ENCODE assay signal across 8 cellular contexts in the genomic region with DNA sequence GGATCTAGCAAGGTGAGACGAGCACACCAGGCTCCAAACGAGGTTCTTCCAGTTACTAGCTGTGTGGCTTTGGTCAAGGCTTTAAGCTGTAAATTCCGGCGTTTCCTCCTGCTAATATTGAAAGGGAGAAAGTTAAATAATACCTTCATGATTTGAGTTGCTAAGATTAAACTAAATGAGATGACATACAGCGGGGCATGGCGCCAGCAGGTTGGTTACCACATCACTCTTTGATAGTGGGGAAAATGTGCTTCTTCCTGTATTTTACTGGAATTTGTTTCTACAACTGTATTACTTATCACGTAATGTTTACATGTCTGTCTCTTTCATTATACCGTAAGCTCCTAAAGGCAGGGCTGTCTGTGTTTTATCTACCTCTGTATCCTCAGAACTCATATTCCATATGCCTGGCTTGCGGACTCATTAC. TPM values are rescaled to one million over a fixed set of nuclear protein-coding genes. Genes with fewer than 3 reads are reported as not detected.
DNase-seq lines count a peak whose midpoint lies in the region; ATAC-seq and TF ChIP-seq lines count a peak whose summit lies in the region.

No MANE protein-coding gene starts in this region.

- peaks cover 0 to 3% of the 10 kb centered on the region in 2 donors for H3K36me3 ChIP-seq in gastrocnemius medialis

- TF ChIP-seq CTCF in gastrocnemius medialis (IDR thresholded peaks at IDR 0.05 in 4 of 5, conservative IDR thresholded peaks at IDR 0.05 in 1 of 5): no peak
- TF ChIP-seq CTCF in GM13977 (IDR thresholded peaks at IDR 0.05; ENCODE audit: extremely low read depth, insufficient read depth, missing control alignments): no peak
- no peak for TF ChIP-seq CTCF in GM10266 (IDR thresholded peaks at IDR 0.05; ENCODE audit: control insufficient read depth, insufficient read depth, low read depth, missing control alignments)

- H3K4me3 ChIP-seq in gastrocnemius medialis: peak overlapping the region; percentile 74 to 98 (median 91)

- peak; percentile 14 to 23 for DNase-seq in activated CD4-positive, alpha-beta T cell treated with anti-CD3 and anti-CD28 coated beads, Interleukin-2, amount 50 U/mL, for 48 hours
- no peak for DNase-seq in activated CD4-positive, alpha-beta T cell treated with anti-CD3 and anti-CD28 coated beads for 1 hour
- peak; percentile 34 for DNase-seq in activated CD4-positive, alpha-beta memory T cell treated with anti-CD3 and anti-CD28 coated beads for 36 hours
- peak; percentile 59 for DNase-seq in left cardiac atrium
- no peak for DNase-seq in gastrocnemius medialis
- no peak for DNase-seq in GM13977 (ENCODE audit: low spot score)
- DNase-seq in GM10266 (ENCODE audit: extremely low spot score): no peak

- peaks cover 11 to 20% of the 10 kb centered on the region in 2 donors for H3K4me1 ChIP-seq in gastrocnemius medialis

- H3K27ac Mint-ChIP-seq in activated CD4-positive, alpha-beta memory T cell treated with anti-CD3 and anti-CD28 coated beads for 36 hours: peak overlapping the region; percentile 99

- peaks cover 32% of the 10 kb centered on the region for H3K36me3 Mint-ChIP-seq in activated CD4-positive, alpha-beta memory T cell treated with anti-CD3 and anti-CD28 coated beads for 36 hours

- no peaks in the 10 kb centered on the region for H3K9me3 Mint-ChIP-seq in activated CD4-positive, alpha-beta memory T cell treated with anti-CD3 and anti-CD28 coated beads for 36 hours

- peaks cover 45% of the 10 kb centered on the region for H3K4me1 Mint-ChIP-seq in activated CD4-positive, alpha-beta memory T cell treated with anti-CD3 and anti-CD28 coated beads for 36 hours (ENCODE audit: low read depth)

- POLR2A ChIA-PET in activated CD4-positive, alpha-beta memory T cell treated with anti-CD3 and anti-CD28 coated beads for 36 hours (lab: Charles Lee): interaction anchor here (1.1 to 4.4 kb wide), 4 partner anchors 8 to 112 kb away, joined by 3 to 21 read pairs (median 6); partner anchors contain the start of genes C6orf89 and MTCH1

- H3K9me3 ChIP-seq in gastrocnemius medialis: no peaks in the 10 kb centered on the region

- TF ChIP-seq POLR2A in gastrocnemius medialis (IDR thresholded peaks at IDR 0.05): no peak

- peak overlapping the region; percentile 98 for H3K4me3 Mint-ChIP-seq in activated CD4-positive, alpha-beta memory T cell treated with anti-CD3 and anti-CD28 coated beads for 36 hours

- CTCF ChIA-PET in activated CD4-positive, alpha-beta memory T cell treated with anti-CD3 and anti-CD28 coated beads for 36 hours (lab: Charles Lee): interaction anchor here (0.6 to 6.1 kb wide), 20 partner anchors 8 to 337 kb away, joined by 3 to 93 read pairs (median 4); partner anchors contain the start of genes C6orf89 and MTCH1

- peaks cover 2% of the 10 kb centered on the region for H3K27me3 Mint-ChIP-seq in activated CD4-positive, alpha-beta memory T cell treated with anti-CD3 and anti-CD28 coated beads for 36 hours

- ATAC-seq in left cardiac atrium (peak in 1 of 2 donors; percentile 35), gastrocnemius medialis (no peak), HG02763 (IDR thresholded peaks at IDR 0.05; ENCODE audit: unreplicated experiment) (no peak)

- no peaks in the 10 kb centered on the region for H3K27me3 ChIP-seq in gastrocnemius medialis

- intact Hi-C loops in activated CD4-positive, alpha-beta memory T cell treated with anti-CD3 and anti-CD28 coated beads for 36 hours (cut with micrococcal nuclease): loop anchor here (5.0 kb wide), 1 partner anchor 192 kb away; no protein-coding TSS in a partner anchor
- intact Hi-C loops in left cardiac atrium (cut with DNase I): no loop called here
- intact Hi-C loops in gastrocnemius medialis (cut with DNase I; ENCODE audit: low total_unique reads): loop anchor here (1.0 kb wide), 1 partner anchor 11 kb away; the partner anchor contains the start of gene C6orf89

- in situ Hi-C loops in gastrocnemius medialis (cut with MboI; ENCODE audit: low sequenced_read_pairs in 4 of 4) (loop anchor here in 1 of 4 donors (25.0 kb wide), 1 partner anchor 262 kb away; no protein-coding TSS in a partner anchor), GM13977 (cut with MboI; ENCODE audit: low pct_unique_long_range_greater_than_20kb, low sequenced_read_pairs, unreplicated experiment) (no loop called here)

- peak overlapping the region; percentile 81 to 93 (median 88) for H3K27ac ChIP-seq in gastrocnemius medialis

RNA-seq across cellular contexts. Expression of gene PPIL1, which starts 0.6 kb away (rescaled TPM):
- 10 to 100 TPM; 38.5 to 40.6 TPM for total RNA-seq in activated CD4-positive, alpha-beta memory T cell treated with anti-CD3 and anti-CD28 coated beads for 36 hours
- 10 to 100 TPM; 52.4 to 56.3 TPM for total RNA-seq in left cardiac atrium
- total RNA-seq in gastrocnemius medialis: 10 to 100 TPM in 3 of 4 donors, 1 to 10 TPM in 1; 5.4 to 18.7 (median 16.8) TPM

RNA-seq across cellular contexts. Expression of gene C6orf89, which starts 11.7 kb away (rescaled TPM):
- total RNA-seq in activated CD4-positive, alpha-beta memory T cell treated with anti-CD3 and anti-CD28 coated beads for 36 hours: 10 to 100 TPM; 29.2 to 29.8 TPM
- total RNA-seq in left cardiac atrium (10 to 100 TPM; 62.9 to 74.1 TPM), gastrocnemius medialis (10 to 100 TPM; 30.8 to 53.2 (median 38.8) TPM)

RNA-seq across cellular contexts. Expression of gene CPNE5, which starts 34.8 kb away (rescaled TPM):
- total RNA-seq in activated CD4-positive, alpha-beta memory T cell treated with anti-CD3 and anti-CD28 coated beads for 36 hours: 1 to 10 TPM; 1.5 to 1.8 TPM
- total RNA-seq in left cardiac atrium: 10 to 100 TPM; 14.7 to 63.5 TPM
- total RNA-seq in gastrocnemius medialis: under 1 TPM in 1 of 4 donors, not detected in 3; 0.11 TPM

Comparison
In these comparisons a context has a peak if more than half of its experiments do, and no peak if none do; other contexts are left out.
1. DNase-seq: peak in activated CD4-positive, alpha-beta T cell treated with anti-CD3 and anti-CD28 coated beads, Interleukin-2, amount 50 U/mL, for 48 hours (2 of 2), activated CD4-positive, alpha-beta memory T cell treated with anti-CD3 and anti-CD28 coated beads for 36 hours (single experiment) and left cardiac atrium (single experiment); none in activated CD4-positive, alpha-beta T cell treated with anti-CD3 and anti-CD28 coated beads for 1 hour (single experiment), gastrocnemius medialis (0 of 2), GM13977 (single experiment) and GM10266 (single experiment).
2. RNA of gene CPNE5, which starts 34.8 kb away (total RNA-seq): 14.7 to 63.5 TPM in left cardiac atrium; 1.5 to 1.8 TPM in activated CD4-positive, alpha-beta memory T cell treated with anti-CD3 and anti-CD28 coated beads for 36 hours and 0.11 TPM in gastrocnemius medialis; every median in the first group is over 4 times any median in the second.
3. intact Hi-C loops: an anchor here in activated CD4-positive, alpha-beta memory T cell treated with anti-CD3 and anti-CD28 coated beads for 36 hours (5.0 kb wide) and gastrocnemius medialis (1.0 kb wide); none called in left cardiac atrium.